Comparison of ENCODE assay signal across 13 cellular contexts in the genomic region with DNA sequence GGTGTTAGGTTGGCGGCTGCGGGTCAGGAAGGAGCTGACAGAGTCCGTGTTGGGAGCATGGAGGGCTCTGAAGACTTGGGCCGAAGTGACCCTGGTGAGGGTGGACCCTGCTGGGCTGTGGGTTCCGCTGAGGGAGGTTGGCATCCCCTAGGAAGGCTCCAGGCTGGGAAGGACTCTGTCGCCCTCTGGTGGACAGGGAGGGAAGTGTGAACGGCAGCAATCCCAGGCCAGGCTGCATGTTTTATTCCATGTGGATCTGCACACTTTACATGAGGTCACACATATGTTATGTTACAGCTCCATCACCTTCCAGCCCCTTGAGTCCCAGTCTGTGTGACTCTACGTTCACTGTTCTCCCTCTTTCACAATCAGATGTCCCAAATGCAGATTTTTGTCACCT. TPM values are rescaled to one million over a fixed set of nuclear protein-coding genes. Genes with fewer than 3 reads are reported as not detected.
DNase-seq lines count a peak whose midpoint lies in the region; ATAC-seq, FAIRE-seq and TF ChIP-seq lines count a peak whose summit lies in the region.
"Not testable (repeated sequence)": the region's sequence is repeated elsewhere in the genome, so short reads cannot be mapped to it uniquely, and the experiment has no call there.
"Had no signal": no experiment of that assay in that cellular context is flagged by ENCODE, and none has a peak within 500 bp of the region (broad histone marks: within the 10 kb centered on the region; RNA-seq: fewer than 3 reads in every experiment).

No MANE protein-coding gene starts in this region.

- H4K91ac ChIP-seq in H1 (replicated peaks; ENCODE audit: insufficient read length, low read length): not testable (repeated sequence)

- not testable (repeated sequence) for DNase-seq in AG09319 (ENCODE audit: extremely low read depth, low read depth); keratinocyte (ENCODE audit: low read depth, low spot score); retinal pigment epithelial cell (ENCODE audit: low read depth)
- DNase-seq in M059J (ENCODE audit: low read depth) (peak; percentile 52), SK-MEL-5 (ENCODE audit: low read depth, low spot score) (peak; percentile 29), H1 (ENCODE audit: low read depth in 1 of 2, low spot score in 2 of 2) (peak in 1 of 2 experiments; percentile 45)
- peak; percentile 45 for DNase-seq in activated naive CD8-positive, alpha-beta T cell treated with anti-CD3 and anti-CD28 coated beads, Interleukin-2, amount 50 U/mL, for 24 hours

- ATAC-seq in activated naive CD8-positive, alpha-beta T cell treated with anti-CD3 and anti-CD28 coated beads, Interleukin-2, amount 50 U/mL, for 24 hours: not testable (repeated sequence)

- TF ChIP-seq EP300 in H1 (IDR thresholded peaks at IDR 0.05; ENCODE audit: borderline replicate concordance in 1 of 2, low read depth in 2 of 2, low read length in 2 of 2): not testable (repeated sequence)

- H3K9me3 ChIP-seq in H1 (ENCODE audit: insufficient read depth in 2 of 2, low read depth in 1 of 2, low read length in 1 of 2): peaks cover 20 to 56% of the 10 kb centered on the region in 2 experiments; a peak in 3 of 4 replicates
- H3K9me3 ChIP-seq in keratinocyte (ENCODE audit: control insufficient read depth, low read depth, low read length): not testable (repeated sequence)

- H4K5ac ChIP-seq in H1 (ENCODE audit: insufficient read length, low read depth, low read length): not testable (repeated sequence)

- dilution Hi-C loops in keratinocyte (cut with MboI; ENCODE audit: extremely low pct_ligation_motif_present, low sequenced_read_pairs): not testable (repeated sequence)

- not testable (repeated sequence) for H2AK5ac ChIP-seq in H1 (ENCODE audit: low read depth, low read length)

- H3K18ac ChIP-seq in H1 (ENCODE audit: extremely low read depth, low read length): not testable (repeated sequence)

- H3K27me3 Mint-ChIP-seq in activated naive CD8-positive, alpha-beta T cell treated with anti-CD3 and anti-CD28 coated beads, Interleukin-2, amount 50 U/mL, for 24 hours: not testable (repeated sequence)

- not testable (repeated sequence) for TF ChIP-seq RAD21 in H1 (IDR thresholded peaks at IDR 0.05 in 1 of 2, conservative IDR thresholded peaks at IDR 0.05 in 1 of 2; ENCODE audit: low read depth in 2 of 2, low read length in 2 of 2)

- H3K23me2 ChIP-seq in H1 (ENCODE audit: low read depth, low read length): not testable (repeated sequence)

- H3K27ac Mint-ChIP-seq in activated naive CD8-positive, alpha-beta T cell treated with anti-CD3 and anti-CD28 coated beads, Interleukin-2, amount 50 U/mL, for 24 hours: not testable (repeated sequence)

- not testable (repeated sequence) for TF ChIP-seq POLR2A in H1 (IDR thresholded peaks at IDR 0.05; ENCODE audit: control extremely low read depth in 1 of 2, low read depth in 2 of 2, low read length in 2 of 2)

- not testable (repeated sequence) for H3K56ac ChIP-seq in H1 (replicated peaks; ENCODE audit: insufficient read length, low read depth, low read length)

- not testable (repeated sequence) for H3K27ac ChIP-seq in H1 (ENCODE audit: low read depth, low read length); keratinocyte (ENCODE audit: control insufficient read depth, insufficient read depth, low read length)

- TF ChIP-seq CTCF in AG09319 (IDR thresholded peaks at IDR 0.05; ENCODE audit: low read depth, low read length): peak; percentile 60
- TF ChIP-seq CTCF in GM12872 (IDR thresholded peaks at IDR 0.05; ENCODE audit: insufficient read depth, low read depth, low read length): peak; percentile 63
- TF ChIP-seq CTCF in H1 (IDR thresholded peaks at IDR 0.05; ENCODE audit: control extremely low read depth in 1 of 3, insufficient read depth in 1 of 3, low read depth in 1 of 3, low read length in 3 of 3): peak in 2 of 3 experiments; percentile 24 to 41; a peak in 2 of 4 replicates
- TF ChIP-seq CTCF in keratinocyte (optimal IDR thresholded peaks at IDR 0.05 in 1 of 3, IDR thresholded peaks at IDR 0.05 in 1 of 3, conservative IDR thresholded peaks at IDR 0.05 in 1 of 3; ENCODE audit: extremely low read depth in 1 of 3, insufficient read depth in 2 of 3, low read length in 3 of 3): peak in 2 of 3 experiments; percentile 43 to 51
- TF ChIP-seq CTCF in retinal pigment epithelial cell (conservative IDR thresholded peaks at IDR 0.05; ENCODE audit: low read depth, low read length): peak; percentile 71

- not testable (repeated sequence) for H3K4me3 ChIP-seq in H1 (ENCODE audit: extremely low read depth in 1 of 4, insufficient read depth in 2 of 4, low read depth in 3 of 4, low read length in 4 of 4); keratinocyte (ENCODE audit: control insufficient read depth in 2 of 3, extremely low read depth in 1 of 3, insufficient read depth in 2 of 3, low read depth in 1 of 3, low read length in 3 of 3); retinal pigment epithelial cell (ENCODE audit: low read length)

- H2BK120ac ChIP-seq in H1 (replicated peaks; ENCODE audit: low read depth, low read length): not testable (repeated sequence)

- H3K23ac ChIP-seq in H1 (ENCODE audit: insufficient read length): not testable (repeated sequence)

- H3K79me2 ChIP-seq in H1 (ENCODE audit: control insufficient read depth in 1 of 2, insufficient read depth in 2 of 2, low read length in 2 of 2); keratinocyte (ENCODE audit: control insufficient read depth, insufficient read depth, low read length): not testable (repeated sequence)

- H3K9ac ChIP-seq in H1 (replicated peaks in 1 of 4; ENCODE audit: extremely low read depth in 1 of 4, low read depth in 3 of 4, low read length in 3 of 4); keratinocyte (ENCODE audit: control insufficient read depth, extremely low read depth, insufficient read depth, low read length): not testable (repeated sequence)

- H3K36me3 Mint-ChIP-seq in activated naive CD8-positive, alpha-beta T cell treated with anti-CD3 and anti-CD28 coated beads, Interleukin-2, amount 50 U/mL, for 24 hours (ENCODE audit: low read depth): not testable (repeated sequence)

- not testable (repeated sequence) for H2AFZ ChIP-seq in H1 (ENCODE audit: low read length); keratinocyte (ENCODE audit: control insufficient read depth, low read length)

- FAIRE-seq in H1 (lab: Jason Lieb, UNC); keratinocyte (lab: Jason Lieb, UNC): not testable (repeated sequence)

- H2BK5ac ChIP-seq in H1 (ENCODE audit: low read depth, low read length): not testable (repeated sequence)

- not testable (repeated sequence) for H3K4ac ChIP-seq in H1 (replicated peaks; ENCODE audit: insufficient read length, low read depth, low read length)

- CTCF ChIA-PET in H1 (lab: Charles Lee; ENCODE audit: partially characterized antibody): not testable (repeated sequence)

- not testable (repeated sequence) for H3K79me1 ChIP-seq in H1 (ENCODE audit: low read depth, low read length)

- H3K4me2 ChIP-seq in H1 (ENCODE audit: insufficient read depth in 1 of 2, low read depth in 2 of 2, low read length in 2 of 2); keratinocyte (ENCODE audit: control insufficient read depth, extremely low read depth, insufficient read depth, low read depth, low read length): not testable (repeated sequence)

- H3K4me1 ChIP-seq in H1 (replicated peaks in 1 of 4; ENCODE audit: control insufficient read depth in 3 of 4, insufficient read depth in 4 of 4, low read length in 3 of 4): not testable (repeated sequence)
- peaks cover 12% of the 10 kb centered on the region for H3K4me1 ChIP-seq in keratinocyte (ENCODE audit: control insufficient read depth, extremely low read depth, insufficient read depth, low read length)

- POLR2A ChIA-PET in H1 (lab: Charles Lee; ENCODE audit: partially characterized antibody): not testable (repeated sequence)

- H2BK20ac ChIP-seq in H1 (ENCODE audit: low read length): not testable (repeated sequence)

- H3K4me1 Mint-ChIP-seq in activated naive CD8-positive, alpha-beta T cell treated with anti-CD3 and anti-CD28 coated beads, Interleukin-2, amount 50 U/mL, for 24 hours: not testable (repeated sequence)

- not testable (repeated sequence) for H2BK12ac ChIP-seq in H1 (ENCODE audit: low read depth, low read length)

- 64% methylated on average over 6 of the region's 8 CpGs; no CpG with 5 or more reads in 1 of the 2 experiments for WGBS in H1 (ENCODE audit: extremely low coverage in 1 of 2, insufficient coverage in 1 of 2, insufficient read length in 1 of 2, insufficient replicate concordance in 2 of 2, low coverage in 1 of 2, low lambda C conversion rate in 2 of 2, missing lambda C conversion rate in 1 of 2), 2 experiments

- H2BK15ac ChIP-seq in H1 (ENCODE audit: low read length): not testable (repeated sequence)

- H3K27me3 ChIP-seq in H1 (replicated peaks in 1 of 4; ENCODE audit: control insufficient read depth in 3 of 4, extremely low read depth in 1 of 4, insufficient read depth in 3 of 4, low read length in 3 of 4); keratinocyte (ENCODE audit: control insufficient read depth, extremely low read depth, insufficient read depth, low read length): not testable (repeated sequence)

- in situ Hi-C loops in SK-MEL-5 (cut with HindIII; ENCODE audit: low pct_unique_long_range_greater_than_20kb, low sequenced_read_pairs): not testable (repeated sequence)

- H4K20me1 ChIP-seq in H1 (replicated peaks in 1 of 2; ENCODE audit: control insufficient read depth in 1 of 2, insufficient read depth in 2 of 2, low read length in 2 of 2); keratinocyte (ENCODE audit: control insufficient read depth, extremely low read depth, insufficient read depth, low read length): not testable (repeated sequence)

- not testable (repeated sequence) for H3K9me1 ChIP-seq in keratinocyte (ENCODE audit: control insufficient read depth, extremely low read depth, insufficient read depth, low read length)

- H4K8ac ChIP-seq in H1 (ENCODE audit: extremely low read depth, insufficient read depth, low read length): not testable (repeated sequence)

- not testable (repeated sequence) for H3K36me3 ChIP-seq in H1 (ENCODE audit: control insufficient read depth in 2 of 4, insufficient read depth in 4 of 4, low read length in 3 of 4); keratinocyte (ENCODE audit: control insufficient read depth in 2 of 2, extremely low read depth in 1 of 2, insufficient read depth in 2 of 2, low read length in 2 of 2)

- not testable (repeated sequence) for H3K4me3 Mint-ChIP-seq in activated naive CD8-positive, alpha-beta T cell treated with anti-CD3 and anti-CD28 coated beads, Interleukin-2, amount 50 U/mL, for 24 hours

- H3K9me3 Mint-ChIP-seq in activated naive CD8-positive, alpha-beta T cell treated with anti-CD3 and anti-CD28 coated beads, Interleukin-2, amount 50 U/mL, for 24 hours: not testable (repeated sequence)

- H3K14ac ChIP-seq in H1 (ENCODE audit: insufficient read length): not testable (repeated sequence)

RNA-seq across cellular contexts. Expression of a gene that starts 1.7 kb away (rescaled TPM):
- total RNA-seq in M059J (2014; rRNA removed; shearing (Covaris generic)): 127 and 159 TPM in 2 replicates
- total RNA-seq in SK-MEL-5 (2014; rRNA removed; shearing (Covaris generic)): 2.5 and 4.1 TPM in 2 replicates
- 6.3 and 7.9 TPM in 2 replicates for polyA plus RNA-seq in SK-MEL-5 (2015; cell fraction: cytosol; rRNA removed)
- 10.8 and 14.1 TPM in 2 replicates for polyA plus RNA-seq in SK-MEL-5 (2015; cell fraction: nucleus; rRNA removed)
- total RNA-seq in H1 (2021; fragmentation: NEBNext Ultra II Directional; extraction: Animal tissue kit (Norgen Biotek cat#: 25700)): not detected in 2 replicates
- polyA plus RNA-seq in H1 (2011; rRNA removed) (not detected in 2 replicates), keratinocyte (0.10 to 0.27 TPM (median 0.15 TPM) in 3 replicates)
- polyA plus RNA-seq in H1 (2011; cell fraction: cytosol; rRNA removed): not detected
- polyA plus RNA-seq in H1 (2011; cell fraction: nucleus; rRNA removed): not detected
- polyA plus RNA-seq in H1 (2012, experiment 1 of 2): not detected in 4 replicates
- polyA plus RNA-seq in H1 (2012, experiment 2 of 2): not detected
- polyA plus RNA-seq in H1 (2013, experiment 1 of 2): not detected
- polyA plus RNA-seq in H1 (2013, experiment 2 of 2): not detected
- not detected in 2 replicates for polyA minus RNA-seq in H1 (2011; rRNA and poly(A)+ RNA removed)
- polyA minus RNA-seq in H1 (2011; cell fraction: cytosol; rRNA and poly(A)+ RNA removed): not detected
- polyA minus RNA-seq in H1 (2011; cell fraction: nucleus; rRNA and poly(A)+ RNA removed): not detected
- 3.2 TPM for polyA plus RNA-seq in keratinocyte (2011; ENCODE audit: low read depth)
- 0.40 TPM in 1 of 2 replicates, not detected in the other for polyA plus RNA-seq in keratinocyte (2011; cell fraction: cytosol; rRNA removed)
- polyA plus RNA-seq in keratinocyte (2011; cell fraction: nucleus; rRNA removed): 0.78 and 0.81 TPM in 2 replicates
- 0.16 and 8.5 TPM in 2 replicates for polyA plus RNA-seq in keratinocyte (2012; ENCODE audit: low replicate concordance)
- not detected in 3 replicates for polyA minus RNA-seq in keratinocyte
- not detected for polyA minus RNA-seq in keratinocyte (2011; cell fraction: cytosol; rRNA and poly(A)+ RNA removed)
- polyA minus RNA-seq in keratinocyte (2011; cell fraction: nucleus; rRNA and poly(A)+ RNA removed): 0.84 TPM in 1 of 2 replicates, not detected in the other
- total RNA-seq: activated CD4-positive, alpha-beta T cell treated with anti-CD3 and anti-CD28 coated beads for 36 hours; HepG2; sciatic nerve; SJSA1 had no signal
- polyA plus RNA-seq: HepG2 had no signal

RNA-seq across cellular contexts. Expression of a gene that starts 20.8 kb away (rescaled TPM):
- 44.3 and 48.9 TPM in 2 replicates for total RNA-seq in M059J (2014; rRNA removed; shearing (Covaris generic))
- not detected in 2 replicates for total RNA-seq in SK-MEL-5 (2014; rRNA removed; shearing (Covaris generic))
- polyA plus RNA-seq in SK-MEL-5 (2015; cell fraction: cytosol; rRNA removed): 0.53 TPM in 1 of 2 replicates, not detected in the other
- not detected in 2 replicates for polyA plus RNA-seq in SK-MEL-5 (2015; cell fraction: nucleus; rRNA removed)
- total RNA-seq in H1 (2021; fragmentation: NEBNext Ultra II Directional; extraction: Animal tissue kit (Norgen Biotek cat#: 25700)): not detected in 2 replicates
- polyA plus RNA-seq in H1 (2011; rRNA removed) (not detected in 2 replicates), keratinocyte (5.2 to 10.2 TPM (median 7.8 TPM) in 3 replicates)
- polyA plus RNA-seq in H1 (2011; cell fraction: cytosol; rRNA removed): not detected
- polyA plus RNA-seq in H1 (2011; cell fraction: nucleus; rRNA removed): not detected
- polyA plus RNA-seq in H1 (2012, experiment 1 of 2): not detected in 4 replicates
- not detected for polyA plus RNA-seq in H1 (2012, experiment 2 of 2)
- polyA plus RNA-seq in H1 (2013, experiment 1 of 2): not detected
- polyA plus RNA-seq in H1 (2013, experiment 2 of 2): not detected
- not detected in 2 replicates for polyA minus RNA-seq in H1 (2011; rRNA and poly(A)+ RNA removed)
- polyA minus RNA-seq in H1 (2011; cell fraction: cytosol; rRNA and poly(A)+ RNA removed): not detected
- not detected for polyA minus RNA-seq in H1 (2011; cell fraction: nucleus; rRNA and poly(A)+ RNA removed)
- polyA plus RNA-seq in keratinocyte (2011; ENCODE audit: low read depth): 12.9 TPM
- 7.7 and 13.9 TPM in 2 replicates for polyA plus RNA-seq in keratinocyte (2011; cell fraction: cytosol; rRNA removed)
- polyA plus RNA-seq in keratinocyte (2011; cell fraction: nucleus; rRNA removed): 37.4 and 39.1 TPM in 2 replicates
- polyA plus RNA-seq in keratinocyte (2012; ENCODE audit: low replicate concordance): 7.5 and 34.0 TPM in 2 replicates
- polyA minus RNA-seq in keratinocyte: 1.9 to 2.9 TPM (median 2.4 TPM) in 3 replicates
- 10.4 TPM for polyA minus RNA-seq in keratinocyte (2011; cell fraction: cytosol; rRNA and poly(A)+ RNA removed)
- 13.2 and 15.1 TPM in 2 replicates for polyA minus RNA-seq in keratinocyte (2011; cell fraction: nucleus; rRNA and poly(A)+ RNA removed)
- total RNA-seq: activated CD4-positive, alpha-beta T cell treated with anti-CD3 and anti-CD28 coated beads for 36 hours; esophagus muscularis mucosa; HepG2; sciatic nerve had no signal
- polyA plus RNA-seq: HepG2 had no signal

Comparison
In these comparisons a context has a peak if more than half of its experiments do, and no peak if none do; other contexts are left out.
1. RNA of a gene that starts 1.7 kb away (total RNA-seq): 127 to 159 TPM in M059J; 2.5 to 4.1 TPM in SK-MEL-5 and not detected in H1; every median in the first group is over 10 times any median in the second.
2. RNA of a gene that starts 20.8 kb away (total RNA-seq): 44.3 to 48.9 TPM in M059J; not detected in SK-MEL-5 and not detected in H1; every median in the first group is over 10 times any median in the second.
3. Peak in every context shown above with its lines, with median percentiles within 50 percentile points of each other: CTCF ChIP-seq.